9 cellular contexts compared by ENCODE assay signal in the genomic region with DNA sequence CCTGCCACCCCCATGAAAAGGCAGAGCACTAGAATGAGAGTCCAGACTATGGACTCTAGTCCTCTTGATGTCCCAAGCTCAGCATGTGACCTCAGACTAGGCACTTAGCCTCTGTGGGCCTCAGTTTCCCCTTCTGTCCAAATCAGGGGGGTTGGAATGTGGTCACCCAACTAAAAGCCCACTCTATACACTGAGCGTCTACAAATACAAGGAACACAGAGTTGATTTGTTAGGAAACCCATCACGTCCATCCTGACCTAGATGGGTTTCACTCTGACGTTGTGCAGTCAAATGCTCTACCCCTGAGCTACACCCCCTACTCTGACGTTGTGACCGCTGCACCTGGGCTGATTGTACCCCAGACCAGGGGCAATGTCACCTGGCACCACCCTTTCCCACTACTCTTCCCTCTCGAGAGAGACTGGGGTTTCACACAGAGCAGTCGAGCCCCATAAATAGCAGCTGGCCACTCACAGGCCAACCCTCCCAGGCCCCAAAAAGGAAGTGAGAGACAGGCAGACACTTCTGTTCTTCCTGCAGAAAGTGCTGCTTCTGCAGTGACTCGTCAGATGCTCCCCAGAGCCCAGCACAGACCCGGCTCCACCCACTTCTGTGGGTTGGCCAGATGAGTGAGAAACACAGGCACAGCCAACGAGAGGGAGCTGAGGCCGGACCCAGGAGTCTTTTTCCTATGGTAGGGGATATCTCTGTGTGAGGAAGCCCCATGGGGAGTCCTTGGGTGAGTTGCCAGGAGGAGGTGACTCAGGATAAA. TPM values are rescaled to one million over a fixed set of nuclear protein-coding genes. Genes with fewer than 3 reads are reported as not detected.
DNase-seq lines count a peak whose midpoint lies in the region; ATAC-seq and TF ChIP-seq lines count a peak whose summit lies in the region.
"Had no signal": no experiment of that assay in that cellular context is flagged by ENCODE, and none has a peak within 500 bp of the region (broad histone marks: within the 10 kb centered on the region; RNA-seq: fewer than 3 reads in every experiment).

No MANE protein-coding gene starts in this region.

- no peaks in the 10 kb centered on the region for H3K9me3 ChIP-seq in OCI-LY3 (ENCODE audit: insufficient read depth, low read length)

- no peaks in the 10 kb centered on the region for H4K20me1 ChIP-seq in OCI-LY3 (ENCODE audit: insufficient read depth, low read length)

- peaks cover 29% of the 10 kb centered on the region for H3K4me1 Mint-ChIP-seq in activated T-cell treated with anti-CD3 and anti-CD28 coated beads, Interleukin-2, amount 50 U/mL, for 72 hours (ENCODE audit: low read depth)

- peak overlapping the region; percentile 78 for H3K4me3 ChIP-seq in OCI-LY3 (ENCODE audit: low read length)
- H3K4me3 ChIP-seq in skeletal muscle cell (ENCODE audit: low read depth, low read length): no peak overlapping the region

- intact Hi-C loops in Right ventricle myocardium inferior (cut with DNase I): no loop called here

- no peaks in the 10 kb centered on the region; the same call in 1 of the 2 replicates for H3K79me2 ChIP-seq in OCI-LY3 (ENCODE audit: low read length)

- ATAC-seq in HG02885 (IDR thresholded peaks at IDR 0.05; ENCODE audit: poor library complexity, unreplicated experiment): peak; percentile 74
- peak; percentile 86 to 88 for ATAC-seq in activated T-cell treated with anti-CD3 and anti-CD28 coated beads, Interleukin-2, amount 50 U/mL, for 72 hours (replicated peaks in 1 of 2)
- peak; percentile 87 for ATAC-seq in Right ventricle myocardium inferior

- peak overlapping the region; percentile 99 for H3K4me2 ChIP-seq in OCI-LY3 (ENCODE audit: low read length)

- DNase-seq in DMS 273 (lab: John Stamatoyannopoulos, UW; ENCODE audit: unreplicated experiment) (peak; percentile 24), DMS 273 treated with DMSO at 0.1 percent for 48 hours (lab: John Stamatoyannopoulos, UW) (no peak), Right ventricle myocardium inferior (ENCODE audit: missing footprints) (peak; percentile 88), skeletal muscle cell (ENCODE audit: low read depth) (peak; percentile 45), NCI-H1048 (lab: John Stamatoyannopoulos, UW) (no peak)
- DNase-seq in activated T-cell treated with anti-CD3 and anti-CD28 coated beads, Interleukin-2, amount 50 U/mL, for 72 hours: peak; percentile 62 to 76

- H3K4me3 Mint-ChIP-seq in activated T-cell treated with anti-CD3 and anti-CD28 coated beads, Interleukin-2, amount 50 U/mL, for 72 hours: peak overlapping the region; percentile 67 to 85

- H3K27ac Mint-ChIP-seq in activated T-cell treated with anti-CD3 and anti-CD28 coated beads, Interleukin-2, amount 50 U/mL, for 72 hours: peak overlapping the region; percentile 85

- no peaks in the 10 kb centered on the region for H3K27me3 Mint-ChIP-seq in activated T-cell treated with anti-CD3 and anti-CD28 coated beads, Interleukin-2, amount 50 U/mL, for 72 hours (ENCODE audit: low read depth)

- no peaks in the 10 kb centered on the region for H3K27me3 ChIP-seq in OCI-LY3 (ENCODE audit: low read depth, low read length)

- peak overlapping the region; percentile 97 for H3K9ac ChIP-seq in OCI-LY3 (ENCODE audit: low read length)

- no peaks in the 10 kb centered on the region for H3K9me3 Mint-ChIP-seq in activated T-cell treated with anti-CD3 and anti-CD28 coated beads, Interleukin-2, amount 50 U/mL, for 72 hours

- no peak for TF ChIP-seq CTCF in OCI-LY3 (IDR thresholded peaks at IDR 0.05; ENCODE audit: low read depth, low read length)

- no peaks in the 10 kb centered on the region for H3K36me3 Mint-ChIP-seq in activated T-cell treated with anti-CD3 and anti-CD28 coated beads, Interleukin-2, amount 50 U/mL, for 72 hours (ENCODE audit: insufficient read depth in 2 of 2)

- peaks cover 79% of the 10 kb centered on the region for H3K4me1 ChIP-seq in OCI-LY3 (ENCODE audit: low read length)

- H3K27ac ChIP-seq in OCI-LY3 (ENCODE audit: low read length): peak overlapping the region; percentile 98
- H3K27ac ChIP-seq: 22Rv1 had no signal

- H3K36me3 ChIP-seq in OCI-LY3 (replicated peaks; ENCODE audit: low read depth, low read length): no peaks in the 10 kb centered on the region

- no peak overlapping the region for H2AFZ ChIP-seq in OCI-LY3 (ENCODE audit: low read depth, low read length)

RNA-seq across cellular contexts. Expression of a gene that starts 16.1 kb away (rescaled TPM):
- not detected for total RNA-seq in activated T-cell treated with anti-CD3 and anti-CD28 coated beads, Interleukin-2, amount 50 U/mL, for 72 hours
- total RNA-seq in Right ventricle myocardium inferior: not detected

RNA-seq across cellular contexts. Expression of a gene that starts 54.2 kb away (rescaled TPM):
- total RNA-seq in activated T-cell treated with anti-CD3 and anti-CD28 coated beads, Interleukin-2, amount 50 U/mL, for 72 hours: 100 to 1,000 TPM; 110 to 128 TPM
- 312 TPM for total RNA-seq in Right ventricle myocardium inferior

Comparison
In these comparisons a context has a peak if more than half of its experiments do, and no peak if none do; other contexts are left out.
1. DNase-seq: peak in DMS 273 (single experiment), activated T-cell treated with anti-CD3 and anti-CD28 coated beads, Interleukin-2, amount 50 U/mL, for 72 hours (2 of 2), Right ventricle myocardium inferior (single experiment) and skeletal muscle cell (single experiment); none in DMS 273 treated with DMSO at 0.1 percent for 48 hours (single experiment) and NCI-H1048 (single experiment).
2. Peak in every context shown above with its lines, with median percentiles within 50 percentile points of each other: ATAC-seq.